ENCODE assay signal across 1 cellular context in genomic region chr1:43994794-43995790, GRCh38.
TF ChIP-seq lines count a peak whose summit lies in the region.

No MANE protein-coding gene starts in this region.

TF ChIP-seq in HepG2, 621 proteins besides CTCF, POLR2A, EP300 and RAD21 (continued from another document and continues in another):
- peak; percentile 83 for TF ChIP-seq PATZ1 (CRISPR knock-in tag; IDR thresholded peaks at IDR 0.05)
- TF ChIP-seq RARA (CRISPR knock-in tag; IDR thresholded peaks at IDR 0.05), result no peak
- peak; percentile 74 for TF ChIP-seq XRCC5 (optimal IDR thresholded peaks at IDR 0.05; ENCODE audit: low read length)
- no peak for TF ChIP-seq ZNF552 (CRISPR knock-in tag; IDR thresholded peaks at IDR 0.05; ENCODE audit: borderline replicate concordance)
- TF ChIP-seq PAX8 (CRISPR knock-in tag; IDR thresholded peaks at IDR 0.05; ENCODE audit: borderline replicate concordance), result no peak
- peak; percentile 26; the same call in 1 of the 2 replicates for TF ChIP-seq MAZ (IDR thresholded peaks at IDR 0.05; ENCODE audit: borderline replicate concordance, low read depth, low read length)
- TF ChIP-seq MAZ (CRISPR knock-in tag; IDR thresholded peaks at IDR 0.05; ENCODE audit: low read depth), result no peak
- no peak for TF ChIP-seq YEATS2 (CRISPR knock-in tag; IDR thresholded peaks at IDR 0.05; ENCODE audit: borderline replicate concordance)
- TF ChIP-seq, protein P1, sequence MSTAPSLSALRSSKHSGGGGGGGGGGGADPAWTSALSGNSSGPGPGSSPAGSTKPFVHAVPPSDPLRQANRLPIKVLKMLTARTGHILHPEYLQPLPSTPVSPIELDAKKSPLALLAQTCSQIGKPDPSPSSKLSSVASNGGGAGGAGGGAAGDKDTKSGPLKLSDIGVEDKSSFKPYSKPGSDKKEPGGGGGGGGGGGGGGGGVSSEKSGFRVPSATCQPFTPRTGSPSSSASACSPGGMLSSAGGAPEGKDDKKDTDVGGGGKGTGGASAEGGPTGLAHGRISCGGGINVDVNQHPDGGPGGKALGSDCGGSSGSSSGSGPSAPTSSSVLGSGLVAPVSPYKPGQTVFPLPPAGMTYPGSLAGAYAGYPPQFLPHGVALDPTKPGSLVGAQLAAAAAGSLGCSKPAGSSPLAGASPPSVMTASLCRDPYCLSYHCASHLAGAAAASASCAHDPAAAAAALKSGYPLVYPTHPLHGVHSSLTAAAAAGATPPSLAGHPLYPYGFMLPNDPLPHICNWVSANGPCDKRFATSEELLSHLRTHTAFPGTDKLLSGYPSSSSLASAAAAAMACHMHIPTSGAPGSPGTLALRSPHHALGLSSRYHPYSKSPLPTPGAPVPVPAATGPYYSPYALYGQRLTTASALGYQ (CRISPR knock-in tag; IDR thresholded peaks at IDR 0.05), result no peak
- no peak for TF ChIP-seq NCOA1 (CRISPR knock-in tag; IDR thresholded peaks at IDR 0.05)
- TF ChIP-seq ZBTB26 (CRISPR knock-in tag; IDR thresholded peaks at IDR 0.05; ENCODE audit: borderline replicate concordance), result no peak
- no peak for TF ChIP-seq ZNF124 (CRISPR knock-in tag; IDR thresholded peaks at IDR 0.05)
- no peak for TF ChIP-seq ZNF713 (CRISPR knock-in tag; IDR thresholded peaks at IDR 0.05)
- TF ChIP-seq, protein P2, sequence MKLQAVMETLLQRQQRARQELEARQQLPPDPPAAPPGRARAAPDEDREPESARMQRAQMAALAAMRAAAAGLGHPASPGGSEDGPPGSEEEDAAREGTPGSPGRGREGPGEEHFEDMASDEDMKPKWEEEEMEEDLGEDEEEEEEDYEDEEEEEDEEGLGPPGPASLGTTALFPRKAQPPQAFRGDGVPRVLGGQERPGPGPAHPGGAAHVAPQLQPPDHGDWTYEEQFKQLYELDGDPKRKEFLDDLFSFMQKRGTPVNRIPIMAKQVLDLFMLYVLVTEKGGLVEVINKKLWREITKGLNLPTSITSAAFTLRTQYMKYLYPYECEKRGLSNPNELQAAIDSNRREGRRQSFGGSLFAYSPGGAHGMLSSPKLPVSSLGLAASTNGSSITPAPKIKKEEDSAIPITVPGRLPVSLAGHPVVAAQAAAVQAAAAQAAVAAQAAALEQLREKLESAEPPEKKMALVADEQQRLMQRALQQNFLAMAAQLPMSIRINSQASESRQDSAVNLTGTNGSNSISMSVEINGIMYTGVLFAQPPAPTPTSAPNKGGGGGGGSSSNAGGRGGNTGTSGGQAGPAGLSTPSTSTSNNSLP (IDR thresholded peaks at IDR 0.05; ENCODE audit: low read depth, low read length), result no peak
- no peak for TF ChIP-seq ZFY (CRISPR knock-in tag; IDR thresholded peaks at IDR 0.05)
- no peak for TF ChIP-seq HNRNPUL1 (IDR thresholded peaks at IDR 0.05; ENCODE audit: low read depth, low read length)
- no peak for TF ChIP-seq ZNF224 (CRISPR knock-in tag; IDR thresholded peaks at IDR 0.05)
- TF ChIP-seq ZNF775 (CRISPR knock-in tag; IDR thresholded peaks at IDR 0.05; ENCODE audit: borderline replicate concordance), result no peak
- peak; percentile 50 for TF ChIP-seq THAP11 (CRISPR knock-in tag; IDR thresholded peaks at IDR 0.05)
- TF ChIP-seq FOXA3 (CRISPR knock-in tag; IDR thresholded peaks at IDR 0.05), result no peak
- TF ChIP-seq MTA1 (CRISPR knock-in tag; IDR thresholded peaks at IDR 0.05; ENCODE audit: borderline replicate concordance), result no peak
- TF ChIP-seq YEATS4 (CRISPR knock-in tag; IDR thresholded peaks at IDR 0.05; ENCODE audit: borderline replicate concordance), result no peak
- TF ChIP-seq SMC3 (IDR thresholded peaks at IDR 0.05; ENCODE audit: low read length), result peak; percentile 49
- TF ChIP-seq, protein P3, sequence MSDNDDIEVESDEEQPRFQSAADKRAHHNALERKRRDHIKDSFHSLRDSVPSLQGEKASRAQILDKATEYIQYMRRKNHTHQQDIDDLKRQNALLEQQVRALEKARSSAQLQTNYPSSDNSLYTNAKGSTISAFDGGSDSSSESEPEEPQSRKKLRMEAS (IDR thresholded peaks at IDR 0.05), result peak; percentile 20; the same call in 1 of the 2 replicates
- no peak for TF ChIP-seq HOXA3 (CRISPR knock-in tag; IDR thresholded peaks at IDR 0.05)
- TF ChIP-seq PTBP1 (IDR thresholded peaks at IDR 0.05; ENCODE audit: low read depth, low read length, poor library complexity, severe bottlenecking), result no peak
- TF ChIP-seq ZNF646 (CRISPR knock-in tag; IDR thresholded peaks at IDR 0.05), result no peak
- TF ChIP-seq ELF3 (CRISPR knock-in tag; IDR thresholded peaks at IDR 0.05), result peak; percentile 39; the same call in 1 of the 2 replicates
- TF ChIP-seq AFF4 (CRISPR knock-in tag; IDR thresholded peaks at IDR 0.05), result no peak
- no peak for TF ChIP-seq HDAC6 (IDR thresholded peaks at IDR 0.05; ENCODE audit: low read depth, low read length)
- TF ChIP-seq ZNF782 (CRISPR knock-in tag; IDR thresholded peaks at IDR 0.05; ENCODE audit: borderline replicate concordance), result no peak
- no peak for TF ChIP-seq RFXANK (CRISPR knock-in tag; IDR thresholded peaks at IDR 0.05)
- no peak for TF ChIP-seq ZSCAN30 (CRISPR knock-in tag; IDR thresholded peaks at IDR 0.05)
- TF ChIP-seq, protein P4, sequence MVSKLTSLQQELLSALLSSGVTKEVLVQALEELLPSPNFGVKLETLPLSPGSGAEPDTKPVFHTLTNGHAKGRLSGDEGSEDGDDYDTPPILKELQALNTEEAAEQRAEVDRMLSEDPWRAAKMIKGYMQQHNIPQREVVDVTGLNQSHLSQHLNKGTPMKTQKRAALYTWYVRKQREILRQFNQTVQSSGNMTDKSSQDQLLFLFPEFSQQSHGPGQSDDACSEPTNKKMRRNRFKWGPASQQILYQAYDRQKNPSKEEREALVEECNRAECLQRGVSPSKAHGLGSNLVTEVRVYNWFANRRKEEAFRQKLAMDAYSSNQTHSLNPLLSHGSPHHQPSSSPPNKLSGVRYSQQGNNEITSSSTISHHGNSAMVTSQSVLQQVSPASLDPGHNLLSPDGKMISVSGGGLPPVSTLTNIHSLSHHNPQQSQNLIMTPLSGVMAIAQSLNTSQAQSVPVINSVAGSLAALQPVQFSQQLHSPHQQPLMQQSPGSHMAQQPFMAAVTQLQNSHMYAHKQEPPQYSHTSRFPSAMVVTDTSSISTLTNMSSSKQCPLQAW (CRISPR knock-in tag; IDR thresholded peaks at IDR 0.05), result no peak
- no peak for TF ChIP-seq ZBTB21 (CRISPR knock-in tag; IDR thresholded peaks at IDR 0.05)
- peak; percentile 32; the same call in 1 of the 2 replicates for TF ChIP-seq ZNF574 (CRISPR knock-in tag; IDR thresholded peaks at IDR 0.05)
- TF ChIP-seq IRF2 (CRISPR knock-in tag; IDR thresholded peaks at IDR 0.05), result peak; percentile 34; the same call in 1 of the 2 replicates
